In genomic region chr16:48525201-48526057, GRCh38 we compare ENCODE assay signal across 22 cellular contexts.
DNase-seq lines count a peak whose midpoint lies in the region; ATAC-seq, FAIRE-seq and TF ChIP-seq lines count a peak whose summit lies in the region.
"Had no signal": no experiment of that assay in that cellular context is flagged by ENCODE, and none has a peak within 500 bp of the region (broad histone marks: within the 10 kb centered on the region; RNA-seq: fewer than 3 reads in every experiment).

No MANE protein-coding gene starts in this region.

- TF ChIP-seq POLR2A in A549 (IDR thresholded peaks at IDR 0.05; ENCODE audit: low read length), result no peak

- H3K36me3 ChIP-seq in GM23338 (ENCODE audit: insufficient read depth) (no peaks in the 10 kb centered on the region), HAP-1 (replicated peaks) (no peaks in the 10 kb centered on the region)

- no peak for TF ChIP-seq RAD21 in A549 (conservative IDR thresholded peaks at IDR 0.05 in 1 of 2, IDR thresholded peaks at IDR 0.05 in 1 of 2)

- H4K20me1 ChIP-seq in GM23338 (replicated peaks; ENCODE audit: insufficient read depth), result no peaks in the 10 kb centered on the region; the same call in 1 of the 2 replicates

- H3K79me2 ChIP-seq in GM23338 (replicated peaks; ENCODE audit: insufficient read depth), result no peaks in the 10 kb centered on the region

- no peaks in the 10 kb centered on the region for H3K9me3 Mint-ChIP-seq in GM23338
- peaks cover 0 to 8% (median 1%) of the 10 kb centered on the region in 7 donors for H3K9me3 Mint-ChIP-seq in naive B cell
- no peaks in the 10 kb centered on the region for H3K9me3 Mint-ChIP-seq in MCF 10A (ENCODE audit: unreplicated experiment)
- H3K9me3 Mint-ChIP-seq: type B pancreatic cell had no signal

- H3K27me3 ChIP-seq in GM23338 (ENCODE audit: insufficient read depth) (no peaks in the 10 kb centered on the region), HAP-1 (ENCODE audit: low read depth) (no peaks in the 10 kb centered on the region)

- 0 out of 2 replicates have a peak overlapping the region, but pooled peaks have one; percentile 52 for H2AFZ ChIP-seq in GM23338

- peaks cover 4% of the 10 kb centered on the region for H3K27me3 Mint-ChIP-seq in GM23338 (ENCODE audit: insufficient read depth, low read depth, poor library complexity)
- H3K27me3 Mint-ChIP-seq in naive B cell, result no peaks in the 10 kb centered on the region
- no peaks in the 10 kb centered on the region for H3K27me3 Mint-ChIP-seq in MCF 10A (ENCODE audit: insufficient read depth, unreplicated experiment)
- H3K27me3 Mint-ChIP-seq: CD4-positive, alpha-beta memory T cell; stimulated activated naive CD8-positive, alpha-beta T cell treated with anti-CD3 and anti-CD28 coated beads, Interleukin-15, amount 100 ng/mL, for 72 hours had no signal

- no peak for TF ChIP-seq EP300 in A549 (IDR thresholded peaks at IDR 0.05)

- TF ChIP-seq CTCF in A549 (IDR thresholded peaks at IDR 0.05), result no peak
- no peak for TF ChIP-seq CTCF in GM23338 (conservative IDR thresholded peaks at IDR 0.05; ENCODE audit: low read depth in 2 of 2)
- TF ChIP-seq CTCF in MCF 10A (IDR thresholded peaks at IDR 0.05; ENCODE audit: unreplicated experiment), result no peak
- no peak for TF ChIP-seq CTCF in foreskin fibroblast (IDR thresholded peaks at IDR 0.05; ENCODE audit: low read depth, low read length)

- no peak for FAIRE-seq in A549 (lab: Jason Lieb, UNC)

- H3K4me1 ChIP-seq in A549 (peaks cover 12% of the 10 kb centered on the region), GM23338 (ENCODE audit: insufficient read depth) (no peaks in the 10 kb centered on the region), HAP-1 (no peaks in the 10 kb centered on the region)

- no peaks in the 10 kb centered on the region for H3F3A ChIP-seq in GM23338 (replicated peaks; ENCODE audit: low read depth)

- POLR2A ChIA-PET in A549 (lab: Yijun Ruan, JAX), result interaction anchor here (1.6 kb wide), 1 partner anchor 140 kb away, joined by 4 read pairs; the partner anchor contains the start of gene SIAH1
- POLR2A ChIA-PET in MCF 10A (lab: Yijun Ruan, JAX), result interaction anchor here (0.8 to 2.3 kb wide), 4 partner anchors 140 to 360 kb away, joined by 3 to 15 read pairs (median 10); partner anchors contain the start of gene SIAH1

- DNase-seq in A549 (ENCODE audit: low read depth in 1 of 2, low spot score in 1 of 2) (no peak), GM23338 (ENCODE audit: low spot score) (no peak), RPMI8226 (peak; percentile 36), naive B cell (no peak), MCF 10A (ENCODE audit: unreplicated experiment) (no peak), HAP-1 (ENCODE audit: low spot score in 2 of 2) (no peak), foreskin fibroblast (no peak)
- DNase-seq: ACHN; activated CD4-positive, alpha-beta T cell treated with anti-CD3 and anti-CD28 coated beads, Interleukin-2, amount 50 U/mL, for 1 hour; activated CD8-positive, alpha-beta memory T cell treated with anti-CD3 and anti-CD28 coated beads, Interleukin-2, amount 50 U/mL, for 48 hours; amygdala; CD4-positive, alpha-beta memory T cell; central memory CD4-positive, alpha-beta T cell; endodermal cell; KBM-7; kidney glomerular epithelial cell; NCI-H1048; NK-92 treated with Interleukin-12 subunit alpha and Interleukin-12 subunit beta, amount 100 ng/mL, for 24 hours; retina; stimulated activated naive CD8-positive, alpha-beta T cell treated with anti-CD3 and anti-CD28 coated beads, Interleukin-15, amount 100 ng/mL, for 72 hours had no signal

- no peak overlapping the region for H3K4me3 ChIP-seq in A549
- H3K4me3 ChIP-seq in GM23338, result no peak overlapping the region
- no peak overlapping the region for H3K4me3 ChIP-seq in HAP-1
- H3K4me3 ChIP-seq in foreskin fibroblast (ENCODE audit: low read depth in 1 of 2, low read length in 2 of 2), result no peak overlapping the region

- no peak for ATAC-seq in A549
- no peak for ATAC-seq in GM23338
- no peak for ATAC-seq in naive B cell (ENCODE audit: low read depth in 2 of 2)
- ATAC-seq in HG03432 (IDR thresholded peaks at IDR 0.05; ENCODE audit: unreplicated experiment), result no peak

- intact Hi-C loops in MCF 10A (cut with micrococcal nuclease), result loop anchor here (1.0 to 5.0 kb wide), 5 partner anchors 98 to 360 kb away; no protein-coding TSS in a partner anchor

- H3K9me3 ChIP-seq in A549 (peaks cover 6% of the 10 kb centered on the region; the same call in 1 of the 3 replicates), HAP-1 (no peaks in the 10 kb centered on the region)

- H3K27ac Mint-ChIP-seq in GM23338 (no peak overlapping the region), naive B cell (peak overlapping the region in 4 of 6 donors; percentile 37 to 76 (median 57)), MCF 10A (ENCODE audit: low read depth, unreplicated experiment) (no peak overlapping the region)
- H3K27ac Mint-ChIP-seq: endodermal cell, type B pancreatic cell had no signal

- in situ Hi-C loops in HAP-1 (cut with MboI; ENCODE audit: low sequenced_read_pairs), result no loop called here

- H3K27ac ChIP-seq in A549, result peak overlapping the region in 1 of 2 experiments; percentile 27; a peak in 1 of 6 replicates
- no peak overlapping the region for H3K27ac ChIP-seq in GM23338 (ENCODE audit: low read depth)

- BruUV-seq in MCF 10A (replicated peaks; lab: Mats Ljungman, UMichigan), result no TSS peak

- H3K4me1 Mint-ChIP-seq in GM23338 (peaks cover 8% of the 10 kb centered on the region; the same call in 1 of the 3 replicates), naive B cell (peaks cover 0 to 19% (median 12%) of the 10 kb centered on the region in 3 donors), MCF 10A (ENCODE audit: insufficient read depth, unreplicated experiment) (peaks cover 12% of the 10 kb centered on the region)
- H3K4me1 Mint-ChIP-seq: CD4-positive, alpha-beta memory T cell had no signal

- CTCF ChIA-PET in A549 (lab: Yijun Ruan, JAX), result interaction anchor here (0.7 to 3.7 kb wide), 11 partner anchors 9 to 172 kb away, joined by 3 to 26 read pairs (median 6); no protein-coding TSS in a partner anchor
- CTCF ChIA-PET in MCF 10A (lab: Yijun Ruan, JAX), result interaction anchor here (0.6 to 8.6 kb wide), 21 partner anchors 9 to 341 kb away, joined by 3 to 169 read pairs (median 6); no protein-coding TSS in a partner anchor

- 0 out of 3 replicates have a peak overlapping the region, but pooled peaks have one; percentile 27 for H3K4me2 ChIP-seq in A549
- H3K4me2 ChIP-seq in GM23338, result no peak overlapping the region

- H3K4me3 Mint-ChIP-seq in GM23338 (no peak overlapping the region), naive B cell (no peak overlapping the region), MCF 10A (ENCODE audit: unreplicated experiment) (no peak overlapping the region)
- H3K4me3 Mint-ChIP-seq: CD4-positive, alpha-beta memory T cell; endodermal cell; stimulated activated naive CD8-positive, alpha-beta T cell treated with anti-CD3 and anti-CD28 coated beads, Interleukin-15, amount 100 ng/mL, for 72 hours; type B pancreatic cell had no signal

- 64% methylated on average over 10 of the region's 10 CpGs for WGBS in A549 (ENCODE audit: missing lambda C conversion rate)

- H3K9me2 ChIP-seq in GM23338 (ENCODE audit: insufficient read depth), result no peaks in the 10 kb centered on the region

- H3K36me3 Mint-ChIP-seq in GM23338 (ENCODE audit: low read depth) (no peaks in the 10 kb centered on the region; the same call in 1 of the 3 replicates), naive B cell (no peaks in the 10 kb centered on the region), MCF 10A (ENCODE audit: insufficient read depth, unreplicated experiment) (no peaks in the 10 kb centered on the region)
- H3K36me3 Mint-ChIP-seq: CD4-positive, alpha-beta memory T cell; type B pancreatic cell had no signal

TF ChIP-seq in A549, 52 proteins besides CTCF, POLR2A, EP300 and RAD21 (continues in another document):
- TF ChIP-seq PBX3 (IDR thresholded peaks at IDR 0.05) (no peak), ELK1 (IDR thresholded peaks at IDR 0.05; ENCODE audit: low read depth, low read length) (no peak)

Comparison
In these comparisons a context has a peak if more than half of its experiments do, and no peak if none do; other contexts are left out.
1. H3K27ac Mint-ChIP-seq: peak in naive B cell (4 of 6); none in GM23338 (single experiment) and MCF 10A (single experiment).